Comparison of ENCODE assay signal across 1 cellular context in the genomic region with DNA sequence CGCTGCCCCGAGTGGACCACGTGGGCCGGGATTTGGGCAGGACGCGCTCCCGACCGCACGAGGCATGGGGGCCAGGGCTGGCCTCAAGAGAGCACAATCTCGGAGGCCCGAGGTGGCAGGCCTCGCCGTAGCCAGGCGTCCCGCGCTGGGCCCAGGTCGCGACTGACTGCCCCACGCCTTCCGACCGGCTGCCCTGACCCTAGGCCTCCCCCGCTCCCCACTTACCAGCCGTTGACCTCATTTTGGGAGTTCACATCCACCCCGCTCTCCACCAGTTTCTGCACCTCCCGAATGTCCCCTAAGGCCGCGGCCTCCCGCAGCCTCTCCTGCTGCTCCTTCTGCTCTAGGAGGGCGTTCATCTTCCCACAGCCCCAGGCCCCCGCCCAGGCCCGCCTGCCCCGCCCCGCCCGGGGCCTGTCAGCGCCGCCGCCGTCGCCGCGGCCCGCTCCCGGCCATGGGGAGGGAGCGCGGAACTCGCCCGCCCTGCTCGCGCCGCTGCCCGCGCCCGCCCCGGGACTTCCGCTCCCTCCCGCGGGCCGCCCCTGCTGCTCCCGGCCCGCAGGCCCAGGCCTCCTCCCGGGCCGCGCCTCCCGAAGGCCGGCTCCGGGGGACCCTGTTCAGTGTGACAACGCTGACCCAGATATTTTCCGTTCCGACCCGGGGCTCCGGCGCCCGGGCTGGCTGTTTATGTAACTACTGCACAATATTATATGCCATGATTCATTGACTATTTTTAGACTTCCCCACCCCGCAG.
TF ChIP-seq lines count a peak whose summit lies in the region.

A gene with protein sequence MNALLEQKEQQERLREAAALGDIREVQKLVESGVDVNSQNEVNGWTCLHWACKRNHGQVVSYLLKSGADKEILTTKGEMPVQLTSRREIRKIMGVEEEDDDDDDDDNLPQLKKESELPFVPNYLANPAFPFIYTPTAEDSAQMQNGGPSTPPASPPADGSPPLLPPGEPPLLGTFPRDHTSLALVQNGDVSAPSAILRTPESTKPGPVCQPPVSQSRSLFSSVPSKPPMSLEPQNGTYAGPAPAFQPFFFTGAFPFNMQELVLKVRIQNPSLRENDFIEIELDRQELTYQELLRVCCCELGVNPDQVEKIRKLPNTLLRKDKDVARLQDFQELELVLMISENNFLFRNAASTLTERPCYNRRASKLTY (minus strand): TSS at position 619 of the 754 bp plus-strand sequence. CDS start 260 bp downstream, at position 359.

TF ChIP-seq in HepG2, 621 proteins besides CTCF, POLR2A, EP300 and RAD21 (continued from another document and continues in another):
- TF ChIP-seq SP1 (IDR thresholded peaks at IDR 0.05) (no peak), SP1 (CRISPR knock-in tag; IDR thresholded peaks at IDR 0.05) (peak; percentile 76), FOXJ3 (CRISPR knock-in tag; IDR thresholded peaks at IDR 0.05; ENCODE audit: borderline replicate concordance) (no peak), ZNF747 (CRISPR knock-in tag; IDR thresholded peaks at IDR 0.05; ENCODE audit: borderline replicate concordance) (peak; percentile 54), GZF1 (CRISPR knock-in tag; IDR thresholded peaks at IDR 0.05) (peak; percentile 88), TARDBP (CRISPR knock-in tag; IDR thresholded peaks at IDR 0.05) (peak; percentile 66; the same call in 1 of the 2 replicates), SPEN (CRISPR knock-in tag; IDR thresholded peaks at IDR 0.05; ENCODE audit: low read depth) (peak; percentile 91), ZC3H13 (CRISPR knock-in tag; IDR thresholded peaks at IDR 0.05) (no peak), MYNN (CRISPR knock-in tag; IDR thresholded peaks at IDR 0.05; ENCODE audit: low read depth) (peak; percentile 58; the same call in 1 of the 2 replicates), CENPX (CRISPR knock-in tag; IDR thresholded peaks at IDR 0.05) (no peak; the same call in 1 of the 2 replicates), TEAD3 (CRISPR knock-in tag; optimal IDR thresholded peaks at IDR 0.05; ENCODE audit: borderline replicate concordance) (peak; percentile 27), ZNF260 (CRISPR knock-in tag; IDR thresholded peaks at IDR 0.05; ENCODE audit: borderline replicate concordance, low read depth) (no peak), ZMYM3 (CRISPR knock-in tag; IDR thresholded peaks at IDR 0.05) (peak; percentile 61; the same call in 1 of the 2 replicates), ZNF670 (CRISPR knock-in tag; IDR thresholded peaks at IDR 0.05; ENCODE audit: borderline replicate concordance) (peak; percentile 51; the same call in 1 of the 2 replicates), HES4 (CRISPR knock-in tag; IDR thresholded peaks at IDR 0.05; ENCODE audit: borderline replicate concordance) (no peak; the same call in none of the 2 replicates), MXI1 (IDR thresholded peaks at IDR 0.05; ENCODE audit: borderline replicate concordance, low read depth, low read length) (peak; percentile 83), ZNF432 (CRISPR knock-in tag; IDR thresholded peaks at IDR 0.05; ENCODE audit: borderline replicate concordance) (no peak), MTF1 (CRISPR knock-in tag; IDR thresholded peaks at IDR 0.05) (peak; percentile 88), ZNF101 (CRISPR knock-in tag; IDR thresholded peaks at IDR 0.05; ENCODE audit: borderline replicate concordance, low read depth) (no peak; the same call in 1 of the 2 replicates), PRMT3 (CRISPR knock-in tag; IDR thresholded peaks at IDR 0.05; ENCODE audit: borderline replicate concordance, low read depth) (peak; percentile 91; the same call in 1 of the 2 replicates), PLRG1 (conservative IDR thresholded peaks at IDR 0.05) (no peak), SAFB2 (CRISPR knock-in tag; IDR thresholded peaks at IDR 0.05; ENCODE audit: borderline replicate concordance, low read depth) (no peak), ZNF850 (CRISPR knock-in tag; conservative IDR thresholded peaks at IDR 0.05) (no peak)
- TF ChIP-seq, protein P1, sequence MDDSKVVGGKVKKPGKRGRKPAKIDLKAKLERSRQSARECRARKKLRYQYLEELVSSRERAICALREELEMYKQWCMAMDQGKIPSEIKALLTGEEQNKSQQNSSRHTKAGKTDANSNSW (CRISPR knock-in tag; IDR thresholded peaks at IDR 0.05; ENCODE audit: borderline replicate concordance) = no peak
- TF ChIP-seq, protein P2, sequence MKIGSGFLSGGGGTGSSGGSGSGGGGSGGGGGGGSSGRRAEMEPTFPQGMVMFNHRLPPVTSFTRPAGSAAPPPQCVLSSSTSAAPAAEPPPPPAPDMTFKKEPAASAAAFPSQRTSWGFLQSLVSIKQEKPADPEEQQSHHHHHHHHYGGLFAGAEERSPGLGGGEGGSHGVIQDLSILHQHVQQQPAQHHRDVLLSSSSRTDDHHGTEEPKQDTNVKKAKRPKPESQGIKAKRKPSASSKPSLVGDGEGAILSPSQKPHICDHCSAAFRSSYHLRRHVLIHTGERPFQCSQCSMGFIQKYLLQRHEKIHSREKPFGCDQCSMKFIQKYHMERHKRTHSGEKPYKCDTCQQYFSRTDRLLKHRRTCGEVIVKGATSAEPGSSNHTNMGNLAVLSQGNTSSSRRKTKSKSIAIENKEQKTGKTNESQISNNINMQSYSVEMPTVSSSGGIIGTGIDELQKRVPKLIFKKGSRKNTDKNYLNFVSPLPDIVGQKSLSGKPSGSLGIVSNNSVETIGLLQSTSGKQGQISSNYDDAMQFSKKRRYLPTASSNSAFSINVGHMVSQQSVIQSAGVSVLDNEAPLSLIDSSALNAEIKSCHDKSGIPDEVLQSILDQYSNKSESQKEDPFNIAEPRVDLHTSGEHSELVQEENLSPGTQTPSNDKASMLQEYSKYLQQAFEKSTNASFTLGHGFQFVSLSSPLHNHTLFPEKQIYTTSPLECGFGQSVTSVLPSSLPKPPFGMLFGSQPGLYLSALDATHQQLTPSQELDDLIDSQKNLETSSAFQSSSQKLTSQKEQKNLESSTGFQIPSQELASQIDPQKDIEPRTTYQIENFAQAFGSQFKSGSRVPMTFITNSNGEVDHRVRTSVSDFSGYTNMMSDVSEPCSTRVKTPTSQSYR (CRISPR knock-in tag; IDR thresholded peaks at IDR 0.05; ENCODE audit: borderline replicate concordance) = peak; percentile 25; the same call in 1 of the 2 replicates
- TF ChIP-seq, protein P3, sequence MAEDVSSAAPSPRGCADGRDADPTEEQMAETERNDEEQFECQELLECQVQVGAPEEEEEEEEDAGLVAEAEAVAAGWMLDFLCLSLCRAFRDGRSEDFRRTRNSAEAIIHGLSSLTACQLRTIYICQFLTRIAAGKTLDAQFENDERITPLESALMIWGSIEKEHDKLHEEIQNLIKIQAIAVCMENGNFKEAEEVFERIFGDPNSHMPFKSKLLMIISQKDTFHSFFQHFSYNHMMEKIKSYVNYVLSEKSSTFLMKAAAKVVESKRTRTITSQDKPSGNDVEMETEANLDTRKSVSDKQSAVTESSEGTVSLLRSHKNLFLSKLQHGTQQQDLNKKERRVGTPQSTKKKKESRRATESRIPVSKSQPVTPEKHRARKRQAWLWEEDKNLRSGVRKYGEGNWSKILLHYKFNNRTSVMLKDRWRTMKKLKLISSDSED (CRISPR knock-in tag; IDR thresholded peaks at IDR 0.05) = peak; percentile 77; the same call in 1 of the 2 replicates
- TF ChIP-seq, protein P4, sequence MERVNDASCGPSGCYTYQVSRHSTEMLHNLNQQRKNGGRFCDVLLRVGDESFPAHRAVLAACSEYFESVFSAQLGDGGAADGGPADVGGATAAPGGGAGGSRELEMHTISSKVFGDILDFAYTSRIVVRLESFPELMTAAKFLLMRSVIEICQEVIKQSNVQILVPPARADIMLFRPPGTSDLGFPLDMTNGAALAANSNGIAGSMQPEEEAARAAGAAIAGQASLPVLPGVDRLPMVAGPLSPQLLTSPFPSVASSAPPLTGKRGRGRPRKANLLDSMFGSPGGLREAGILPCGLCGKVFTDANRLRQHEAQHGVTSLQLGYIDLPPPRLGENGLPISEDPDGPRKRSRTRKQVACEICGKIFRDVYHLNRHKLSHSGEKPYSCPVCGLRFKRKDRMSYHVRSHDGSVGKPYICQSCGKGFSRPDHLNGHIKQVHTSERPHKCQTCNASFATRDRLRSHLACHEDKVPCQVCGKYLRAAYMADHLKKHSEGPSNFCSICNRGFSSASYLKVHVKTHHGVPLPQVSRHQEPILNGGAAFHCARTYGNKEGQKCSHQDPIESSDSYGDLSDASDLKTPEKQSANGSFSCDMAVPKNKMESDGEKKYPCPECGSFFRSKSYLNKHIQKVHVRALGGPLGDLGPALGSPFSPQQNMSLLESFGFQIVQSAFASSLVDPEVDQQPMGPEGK (CRISPR knock-in tag; IDR thresholded peaks at IDR 0.05) = peak; percentile 84
- TF ChIP-seq, protein P5, sequence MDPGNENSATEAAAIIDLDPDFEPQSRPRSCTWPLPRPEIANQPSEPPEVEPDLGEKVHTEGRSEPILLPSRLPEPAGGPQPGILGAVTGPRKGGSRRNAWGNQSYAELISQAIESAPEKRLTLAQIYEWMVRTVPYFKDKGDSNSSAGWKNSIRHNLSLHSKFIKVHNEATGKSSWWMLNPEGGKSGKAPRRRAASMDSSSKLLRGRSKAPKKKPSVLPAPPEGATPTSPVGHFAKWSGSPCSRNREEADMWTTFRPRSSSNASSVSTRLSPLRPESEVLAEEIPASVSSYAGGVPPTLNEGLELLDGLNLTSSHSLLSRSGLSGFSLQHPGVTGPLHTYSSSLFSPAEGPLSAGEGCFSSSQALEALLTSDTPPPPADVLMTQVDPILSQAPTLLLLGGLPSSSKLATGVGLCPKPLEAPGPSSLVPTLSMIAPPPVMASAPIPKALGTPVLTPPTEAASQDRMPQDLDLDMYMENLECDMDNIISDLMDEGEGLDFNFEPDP (CRISPR knock-in tag; conservative IDR thresholded peaks at IDR 0.05) = no peak
- TF ChIP-seq, protein P6, sequence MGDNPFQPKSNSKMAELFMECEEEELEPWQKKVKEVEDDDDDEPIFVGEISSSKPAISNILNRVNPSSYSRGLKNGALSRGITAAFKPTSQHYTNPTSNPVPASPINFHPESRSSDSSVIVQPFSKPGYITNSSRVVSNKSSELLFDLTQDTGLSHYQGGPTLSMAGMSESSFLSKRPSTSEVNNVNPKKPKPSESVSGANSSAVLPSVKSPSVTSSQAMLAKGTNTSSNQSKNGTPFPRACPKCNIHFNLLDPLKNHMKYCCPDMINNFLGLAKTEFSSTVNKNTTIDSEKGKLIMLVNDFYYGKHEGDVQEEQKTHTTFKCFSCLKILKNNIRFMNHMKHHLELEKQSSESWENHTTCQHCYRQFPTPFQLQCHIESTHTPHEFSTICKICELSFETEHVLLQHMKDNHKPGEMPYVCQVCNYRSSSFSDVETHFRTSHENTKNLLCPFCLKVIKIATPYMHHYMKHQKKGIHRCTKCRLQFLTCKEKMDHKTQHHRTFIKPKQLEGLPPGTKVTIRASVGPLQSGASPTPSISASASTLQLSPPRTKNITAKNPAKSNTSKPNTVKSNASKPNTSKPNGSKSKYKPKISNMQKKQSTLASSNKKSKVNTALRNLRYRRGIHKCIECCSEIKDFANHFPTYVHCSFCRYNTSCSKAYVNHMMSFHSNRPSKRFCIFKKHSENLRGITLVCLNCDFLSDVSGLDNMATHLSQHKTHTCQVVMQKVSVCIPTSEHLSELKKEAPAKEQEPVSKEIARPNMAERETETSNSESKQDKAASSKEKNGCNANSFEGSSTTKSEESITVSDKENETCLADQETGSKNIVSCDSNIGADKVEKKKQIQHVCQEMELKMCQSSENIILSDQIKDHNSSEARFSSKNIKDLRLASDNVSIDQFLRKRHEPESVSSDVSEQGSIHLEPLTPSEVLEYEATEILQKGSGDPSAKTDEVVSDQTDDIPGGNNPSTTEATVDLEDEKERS (CRISPR knock-in tag; IDR thresholded peaks at IDR 0.05) = peak; percentile 40; the same call in 1 of the 2 replicates
- TF ChIP-seq, protein P7, sequence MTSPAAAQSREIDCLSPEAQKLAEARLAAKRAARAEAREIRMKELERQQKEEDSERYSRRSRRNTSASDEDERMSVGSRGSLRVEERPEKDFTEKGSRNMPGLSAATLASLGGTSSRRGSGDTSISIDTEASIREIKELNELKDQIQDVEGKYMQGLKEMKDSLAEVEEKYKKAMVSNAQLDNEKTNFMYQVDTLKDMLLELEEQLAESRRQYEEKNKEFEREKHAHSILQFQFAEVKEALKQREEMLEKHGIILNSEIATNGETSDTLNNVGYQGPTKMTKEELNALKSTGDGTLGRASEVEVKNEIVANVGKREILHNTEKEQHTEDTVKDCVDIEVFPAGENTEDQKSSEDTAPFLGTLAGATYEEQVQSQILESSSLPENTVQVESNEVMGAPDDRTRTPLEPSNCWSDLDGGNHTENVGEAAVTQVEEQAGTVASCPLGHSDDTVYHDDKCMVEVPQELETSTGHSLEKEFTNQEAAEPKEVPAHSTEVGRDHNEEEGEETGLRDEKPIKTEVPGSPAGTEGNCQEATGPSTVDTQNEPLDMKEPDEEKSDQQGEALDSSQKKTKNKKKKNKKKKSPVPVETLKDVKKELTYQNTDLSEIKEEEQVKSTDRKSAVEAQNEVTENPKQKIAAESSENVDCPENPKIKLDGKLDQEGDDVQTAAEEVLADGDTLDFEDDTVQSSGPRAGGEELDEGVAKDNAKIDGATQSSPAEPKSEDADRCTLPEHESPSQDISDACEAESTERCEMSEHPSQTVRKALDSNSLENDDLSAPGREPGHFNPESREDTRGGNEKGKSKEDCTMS (CRISPR knock-in tag; conservative IDR thresholded peaks at IDR 0.05) = no peak
- TF ChIP-seq, protein P8, sequence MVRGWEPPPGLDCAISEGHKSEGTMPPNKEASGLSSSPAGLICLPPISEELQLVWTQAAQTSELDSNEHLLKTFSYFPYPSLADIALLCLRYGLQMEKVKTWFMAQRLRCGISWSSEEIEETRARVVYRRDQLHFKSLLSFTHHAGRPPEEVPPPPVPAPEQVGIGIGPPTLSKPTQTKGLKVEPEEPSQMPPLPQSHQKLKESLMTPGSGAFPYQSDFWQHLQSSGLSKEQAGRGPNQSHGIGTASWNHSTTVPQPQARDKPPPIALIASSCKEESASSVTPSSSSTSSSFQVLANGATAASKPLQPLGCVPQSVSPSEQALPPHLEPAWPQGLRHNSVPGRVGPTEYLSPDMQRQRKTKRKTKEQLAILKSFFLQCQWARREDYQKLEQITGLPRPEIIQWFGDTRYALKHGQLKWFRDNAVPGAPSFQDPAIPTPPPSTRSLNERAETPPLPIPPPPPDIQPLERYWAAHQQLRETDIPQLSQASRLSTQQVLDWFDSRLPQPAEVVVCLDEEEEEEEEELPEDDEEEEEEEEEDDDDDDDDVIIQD (CRISPR knock-in tag; IDR thresholded peaks at IDR 0.05; ENCODE audit: low read depth) = no peak
- TF ChIP-seq, protein P9, sequence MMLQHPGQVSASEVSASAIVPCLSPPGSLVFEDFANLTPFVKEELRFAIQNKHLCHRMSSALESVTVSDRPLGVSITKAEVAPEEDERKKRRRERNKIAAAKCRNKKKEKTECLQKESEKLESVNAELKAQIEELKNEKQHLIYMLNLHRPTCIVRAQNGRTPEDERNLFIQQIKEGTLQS (CRISPR knock-in tag; IDR thresholded peaks at IDR 0.05) = no peak; the same call in 1 of the 2 replicates
- TF ChIP-seq, protein P10, sequence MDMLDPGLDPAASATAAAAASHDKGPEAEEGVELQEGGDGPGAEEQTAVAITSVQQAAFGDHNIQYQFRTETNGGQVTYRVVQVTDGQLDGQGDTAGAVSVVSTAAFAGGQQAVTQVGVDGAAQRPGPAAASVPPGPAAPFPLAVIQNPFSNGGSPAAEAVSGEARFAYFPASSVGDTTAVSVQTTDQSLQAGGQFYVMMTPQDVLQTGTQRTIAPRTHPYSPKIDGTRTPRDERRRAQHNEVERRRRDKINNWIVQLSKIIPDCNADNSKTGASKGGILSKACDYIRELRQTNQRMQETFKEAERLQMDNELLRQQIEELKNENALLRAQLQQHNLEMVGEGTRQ (IDR thresholded peaks at IDR 0.05; ENCODE audit: low read depth, low read length) = peak; percentile 42
- TF ChIP-seq, protein P10 (CRISPR knock-in tag; IDR thresholded peaks at IDR 0.05; ENCODE audit: borderline replicate concordance) = peak; percentile 8; the same call in 1 of the 2 replicates
